Comparison of ENCODE assay signal across 8 cellular contexts in the genomic region with DNA sequence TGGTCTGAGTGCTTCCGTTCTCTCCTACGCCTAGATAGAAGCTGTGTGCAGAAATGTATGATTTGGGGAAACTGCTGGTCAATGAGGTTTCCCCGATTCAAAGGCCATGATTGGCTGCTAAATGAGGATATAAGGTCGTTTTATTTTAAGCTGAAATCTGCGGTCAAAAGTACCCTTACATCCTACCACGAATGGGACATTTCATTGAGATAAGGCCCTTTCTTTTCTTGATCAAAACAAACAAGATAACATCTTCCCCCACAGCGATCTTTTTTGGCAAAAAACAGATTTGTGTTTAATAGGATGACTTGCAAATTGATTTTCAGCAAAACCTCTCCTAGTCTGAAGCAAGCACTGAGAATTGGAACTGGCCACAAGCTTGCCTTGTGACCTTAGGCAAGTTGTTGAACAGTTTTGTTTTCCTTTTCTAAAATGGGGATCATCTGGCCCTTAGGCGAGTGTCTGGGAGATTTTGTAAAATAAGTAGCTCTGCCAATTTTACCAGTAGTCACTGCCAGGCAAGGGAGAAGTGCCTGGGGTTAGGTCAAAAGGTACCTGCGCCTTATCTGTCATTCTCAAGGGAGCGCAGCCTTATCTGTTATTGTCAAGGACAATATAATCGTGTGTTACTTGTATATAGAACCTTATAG. TPM values are rescaled to one million over a fixed set of nuclear protein-coding genes. Genes with fewer than 3 reads are reported as not detected.
A peak's percentile ranks its signal among the peaks of the same experiment; 100 is the strongest.
DNase-seq lines count a peak whose midpoint lies in the region; ATAC-seq and TF ChIP-seq lines count a peak whose summit lies in the region.

No MANE protein-coding gene starts in this region.

- intact Hi-C loops in CD4-positive, alpha-beta T cell (cut with DNase I, micrococcal nuclease), result loop anchor here (2.0 kb wide), 4 partner anchors 18 to 144 kb away; a partner anchor contains a TSS
- intact Hi-C loops in lower leg skin (cut with DNase I; ENCODE audit: low total_unique reads), result no loop called here

- no peak for TF ChIP-seq CTCF in CD4-positive, alpha-beta T cell (IDR thresholded peaks at IDR 0.05)
- TF ChIP-seq CTCF in chondrocyte (IDR thresholded peaks at IDR 0.05) (no peak), lower leg skin (IDR thresholded peaks at IDR 0.05) (no peak), upper lobe of left lung (IDR thresholded peaks at IDR 0.05) (no peak)

- no peaks in the 10 kb centered on the region for H3K27me3 ChIP-seq in CD4-positive, alpha-beta T cell (ENCODE audit: control insufficient read depth, insufficient read depth, low read length)
- H3K27me3 ChIP-seq in upper lobe of left lung, result no peaks in the 10 kb centered on the region

- peaks cover 0 to 12% (median 5%) of the 10 kb centered on the region in 4 donors for H3K36me3 ChIP-seq in upper lobe of left lung

- H3K4me3 ChIP-seq in lower leg skin (ENCODE audit: low read depth, poor library complexity, severe bottlenecking) (peak overlapping the region; percentile 8), upper lobe of left lung (peak overlapping the region; percentile 46 to 73 (median 64))

- peak overlapping the region; percentile 92 for H3K4me3 Mint-ChIP-seq in CD4-positive, alpha-beta T cell
- peak overlapping the region; percentile 91 for H3K4me3 Mint-ChIP-seq in chondrocyte (ENCODE audit: unreplicated experiment)

- ATAC-seq in CD4-positive, alpha-beta T cell (ENCODE audit: poor library complexity), result no peak
- ATAC-seq in GM21515 (IDR thresholded peaks at IDR 0.05; ENCODE audit: unreplicated experiment), result peak; percentile 34
- no peak for ATAC-seq in upper lobe of left lung (ENCODE audit: low FRiP score in 2 of 2)

- DNase-seq in CD4-positive, alpha-beta T cell, result no peak
- DNase-seq in NOMO-1 treated with dmso at 0.1 percent for 144 hours (lab: John Stamatoyannopoulos, UW; ENCODE audit: unreplicated experiment), result peak; percentile 34
- no peak for DNase-seq in chondrocyte (ENCODE audit: low spot score)
- DNase-seq in lower leg skin (ENCODE audit: low spot score in 2 of 2), result peak in 1 of 2 donors; percentile 10
- DNase-seq in upper lobe of left lung, result no peak
- no peak for DNase-seq in NCI-H2227 (lab: John Stamatoyannopoulos, UW; ENCODE audit: unreplicated experiment)
- no peak for DNase-seq in NCI-H2107 treated with DMSO at 0.1 percent for 48 hours (lab: John Stamatoyannopoulos, UW; ENCODE audit: unreplicated experiment)

- TF ChIP-seq EP300 in upper lobe of left lung (IDR thresholded peaks at IDR 0.05), result no peak

- POLR2A ChIA-PET in CD4-positive, alpha-beta T cell (lab: Charles Lee), result interaction anchor here (0.5 to 2.1 kb wide), 6 partner anchors 18 to 144 kb away, joined by 3 to 11 read pairs (median 6); a partner anchor contains a TSS

- H3K27ac Mint-ChIP-seq in CD4-positive, alpha-beta T cell, result peak overlapping the region; percentile 73
- H3K27ac Mint-ChIP-seq in chondrocyte (ENCODE audit: unreplicated experiment), result peak overlapping the region; percentile 91

- H3K4me1 ChIP-seq in upper lobe of left lung, result peaks cover 9 to 26% (median 18%) of the 10 kb centered on the region in 4 donors

- no peaks in the 10 kb centered on the region for H3K36me3 Mint-ChIP-seq in CD4-positive, alpha-beta T cell (ENCODE audit: low read depth)
- H3K36me3 Mint-ChIP-seq in chondrocyte (ENCODE audit: low read depth), result no peaks in the 10 kb centered on the region

- no peaks in the 10 kb centered on the region for H3K9me3 Mint-ChIP-seq in CD4-positive, alpha-beta T cell
- H3K9me3 Mint-ChIP-seq in chondrocyte (ENCODE audit: low read depth), result no peaks in the 10 kb centered on the region

- H3K9me3 ChIP-seq in CD4-positive, alpha-beta T cell (ENCODE audit: control insufficient read depth, low read length), result no peaks in the 10 kb centered on the region
- no peaks in the 10 kb centered on the region for H3K9me3 ChIP-seq in upper lobe of left lung

- peaks cover 8% of the 10 kb centered on the region for H3K27me3 Mint-ChIP-seq in CD4-positive, alpha-beta T cell
- H3K27me3 Mint-ChIP-seq in chondrocyte (ENCODE audit: low read depth), result no peaks in the 10 kb centered on the region

- WGBS in lower leg skin, 2 donors, result 24 to 30% methylated on average over 11 of the region's 11 CpGs
- whole genome bisulfite sequencing in upper lobe of left lung, 2 donors, result 18 to 22% methylated on average over 11 of the region's 11 CpGs

- CTCF ChIA-PET in CD4-positive, alpha-beta T cell (lab: Charles Lee), result interaction anchor here (1.9 to 3.8 kb wide), 2 partner anchors 18 to 106 kb away, joined by 7 to 21 read pairs; a partner anchor contains a TSS

- TF ChIP-seq POLR2A in lower leg skin (IDR thresholded peaks at IDR 0.05), result no peak
- no peak for TF ChIP-seq POLR2A in upper lobe of left lung (IDR thresholded peaks at IDR 0.05)

- peaks cover 13% of the 10 kb centered on the region for H3K4me1 Mint-ChIP-seq in CD4-positive, alpha-beta T cell (ENCODE audit: low read depth)
- peaks cover 22% of the 10 kb centered on the region for H3K4me1 Mint-ChIP-seq in chondrocyte (ENCODE audit: low read depth)

- H3K27ac ChIP-seq in CD4-positive, alpha-beta T cell (ENCODE audit: low read depth, low read length), result no peak overlapping the region
- peak overlapping the region; percentile 54 to 80 (median 66) for H3K27ac ChIP-seq in upper lobe of left lung

RNA-seq across cellular contexts. Expression of a gene that starts 0.6 kb away (rescaled TPM):
- total RNA-seq in CD4-positive, alpha-beta T cell, result 10 to 100 TPM; 22.1 to 25.5 TPM
- 44.3 to 67.0 TPM (median 50.8 TPM) in 3 replicates for total RNA-seq in chondrocyte
- total RNA-seq in lower leg skin, result 100 to 1,000 TPM in 2 of 4 donors, 10 to 100 TPM in 2; 88.3 to 173 (median 126) TPM
- 100 to 1,000 TPM in 5 of 6 donors, 10 to 100 TPM in 1; 96.4 to 172 (median 133) TPM for total RNA-seq in upper lobe of left lung

RNA-seq across cellular contexts. Expression of a gene that starts 17.7 kb away (rescaled TPM):
- total RNA-seq in CD4-positive, alpha-beta T cell, result 10 to 100 TPM; 19.4 to 20.3 TPM
- total RNA-seq in chondrocyte (11.2 to 13.4 TPM (median 12.2 TPM) in 3 replicates), lower leg skin (10 to 100 TPM; 11.5 to 17.3 (median 13.5) TPM), upper lobe of left lung (10 to 100 TPM in 2 of 6 donors, 1 to 10 TPM in 4; 6.1 to 16.6 (median 9.5) TPM)
